23 cellular contexts compared by ENCODE assay signal in genomic region chr13:59960683-59961082, GRCh38.
A peak's percentile ranks its signal among the peaks of the same experiment; 100 is the strongest.
DNase-seq lines count a peak whose midpoint lies in the region; ATAC-seq and TF ChIP-seq lines count a peak whose summit lies in the region.
"Had no signal": no experiment of that assay in that cellular context is flagged by ENCODE, and none has a peak within 500 bp of the region (broad histone marks: within the 10 kb centered on the region; RNA-seq: fewer than 3 reads in every experiment).

No MANE protein-coding gene starts in this region.

- no peaks in the 10 kb centered on the region for H3K27me3 Mint-ChIP-seq in osteocyte (ENCODE audit: unreplicated experiment)
- H3K27me3 Mint-ChIP-seq in neural progenitor cell (ENCODE audit: insufficient read depth, low read depth): no peaks in the 10 kb centered on the region
- H3K27me3 Mint-ChIP-seq in CD14-positive monocyte (ENCODE audit: low read depth in 3 of 3): peaks cover 0 to 2% (median 0%) of the 10 kb centered on the region in 3 donors
- H3K27me3 Mint-ChIP-seq: CD4-positive, alpha-beta memory T cell had no signal

- CTCF ChIA-PET in SK-N-SH (lab: Yijun Ruan, JAX): interaction anchor here (0.9 to 1.7 kb wide), 2 partner anchors 10 to 13 kb away, joined by 3 to 7 read pairs; no protein-coding TSS in a partner anchor

- H3K4me2 ChIP-seq in SK-N-SH (peak overlapping the region; percentile 10; the same call in 1 of the 2 replicates), neural progenitor cell (no peak overlapping the region)
- H3K4me2 ChIP-seq: BLaER1, PC-9 had no signal

- H3K36me3 Mint-ChIP-seq in osteocyte (ENCODE audit: unreplicated experiment) (peaks cover 5% of the 10 kb centered on the region), neural progenitor cell (peaks cover 13% of the 10 kb centered on the region), CD14-positive monocyte (peaks cover 4 to 16% of the 10 kb centered on the region in 2 donors)
- H3K36me3 Mint-ChIP-seq: CD4-positive, alpha-beta memory T cell had no signal

- no peak for TF ChIP-seq CTCF in SK-N-SH (IDR thresholded peaks at IDR 0.05)
- no peak for TF ChIP-seq CTCF in osteocyte (IDR thresholded peaks at IDR 0.05)
- TF ChIP-seq CTCF in neural progenitor cell (IDR thresholded peaks at IDR 0.05): no peak
- TF ChIP-seq CTCF in CD14-positive monocyte (IDR thresholded peaks at IDR 0.05): no peak

- no peak for TF ChIP-seq EP300 in SK-N-SH (IDR thresholded peaks at IDR 0.05; ENCODE audit: borderline replicate concordance in 1 of 2, low read depth in 1 of 2, low read length in 1 of 2)

- H4K20me1 ChIP-seq in SK-N-SH (ENCODE audit: insufficient read depth): no peaks in the 10 kb centered on the region
- H4K20me1 ChIP-seq in neural progenitor cell (ENCODE audit: low read depth): no peaks in the 10 kb centered on the region
- H4K20me1 ChIP-seq: BLaER1 had no signal

- POLR2A ChIA-PET in SK-N-SH (lab: Yijun Ruan, JAX): no interaction called here

- H3K4me1 ChIP-seq in SK-N-SH (ENCODE audit: control insufficient read depth in 1 of 2, insufficient read depth in 2 of 2, low read depth in 1 of 2, low read length in 1 of 2) (peaks cover 0 to 8% of the 10 kb centered on the region in 2 experiments; a peak in 2 of 4 replicates), neural progenitor cell (no peaks in the 10 kb centered on the region)
- H3K4me1 ChIP-seq: BLaER1 had no signal

- H3K9ac ChIP-seq in SK-N-SH (no peak overlapping the region), neural progenitor cell (no peak overlapping the region)
- H3K9ac ChIP-seq: BLaER1 had no signal

- no peaks in the 10 kb centered on the region for H3K79me2 ChIP-seq in SK-N-SH (ENCODE audit: insufficient read depth)
- no peaks in the 10 kb centered on the region for H3K79me2 ChIP-seq in neural progenitor cell (ENCODE audit: low read depth)

- H3K9me3 Mint-ChIP-seq in osteocyte (ENCODE audit: unreplicated experiment) (no peaks in the 10 kb centered on the region), neural progenitor cell (no peaks in the 10 kb centered on the region), CD14-positive monocyte (peaks cover 3 to 10% (median 5%) of the 10 kb centered on the region in 7 donors)

- H3K9me3 ChIP-seq in SK-N-SH (no peaks in the 10 kb centered on the region), neural progenitor cell (ENCODE audit: low read depth) (no peaks in the 10 kb centered on the region)
- H3K9me3 ChIP-seq: BLaER1 had no signal

- H3K27ac ChIP-seq in SK-N-SH (ENCODE audit: low read depth in 2 of 2, low read length in 1 of 2) (peak overlapping the region in 1 of 2 experiments; percentile 47; a peak in 2 of 4 replicates), neural progenitor cell (no peak overlapping the region)
- H3K27ac ChIP-seq: BLaER1, PC-9 had no signal

- no peak overlapping the region for H3K4me3 ChIP-seq in SK-N-SH (ENCODE audit: low read depth in 2 of 2, low read length in 1 of 2)
- H3K4me3 ChIP-seq in neural progenitor cell: no peak overlapping the region
- H3K4me3 ChIP-seq: BLaER1, PC-9 had no signal

- no peaks in the 10 kb centered on the region for H3K9me2 ChIP-seq in SK-N-SH

- DNase-seq in GM03348 (ENCODE audit: low spot score) (peak; percentile 6), SK-N-SH (no peak), fibroblast of gingiva (ENCODE audit: low read depth) (peak; percentile 3), osteocyte (ENCODE audit: extremely low spot score, unreplicated experiment) (no peak), neural progenitor cell (ENCODE audit: low spot score) (no peak), CD14-positive monocyte (ENCODE audit: low spot score) (no peak)
- DNase-seq: ACHN; CD4-positive, alpha-beta memory T cell; DND-41; GOT3; KG1; NCI-H1105; NCI-H146; NCI-H2029; NCI-H2171 treated with DMSO at 0.1 percent for 48 hours; NCI-H446; NCI-H526; PC-9; RPMI8226; SHP77 had no signal

- H3K4me3 Mint-ChIP-seq in osteocyte (ENCODE audit: unreplicated experiment): no peak overlapping the region
- H3K4me3 Mint-ChIP-seq in neural progenitor cell: no peak overlapping the region
- H3K4me3 Mint-ChIP-seq in CD14-positive monocyte: no peak overlapping the region
- H3K4me3 Mint-ChIP-seq: CD4-positive, alpha-beta memory T cell had no signal

- intact Hi-C loops in CD14-positive monocyte (cut with micrococcal nuclease): no loop called here

- H3K27ac Mint-ChIP-seq in osteocyte (ENCODE audit: unreplicated experiment) (peak overlapping the region; percentile 56), neural progenitor cell (no peak overlapping the region), CD14-positive monocyte (no peak overlapping the region)
- H3K27ac Mint-ChIP-seq: CD4-positive, alpha-beta memory T cell had no signal

- H2AFZ ChIP-seq in SK-N-SH (ENCODE audit: low read depth): peak overlapping the region; percentile 66
- no peak overlapping the region for H2AFZ ChIP-seq in neural progenitor cell (replicated peaks)
- H2AFZ ChIP-seq: PC-9 had no signal

- peaks cover 6% of the 10 kb centered on the region for H3K4me1 Mint-ChIP-seq in osteocyte (ENCODE audit: unreplicated experiment)
- H3K4me1 Mint-ChIP-seq in neural progenitor cell: no peaks in the 10 kb centered on the region
- H3K4me1 Mint-ChIP-seq in CD14-positive monocyte: peaks cover 3% of the 10 kb centered on the region
- H3K4me1 Mint-ChIP-seq: CD4-positive, alpha-beta memory T cell had no signal

- WGBS in SK-N-SH (ENCODE audit: low lambda C conversion rate): 37% methylated on average over 2 of the region's 2 CpGs

- no peaks in the 10 kb centered on the region for H3F3A ChIP-seq in SK-N-SH (replicated peaks; ENCODE audit: insufficient read depth)
- H3F3A ChIP-seq in neural progenitor cell (ENCODE audit: low read depth): no peaks in the 10 kb centered on the region

- peaks cover 0 to 14% of the 10 kb centered on the region in 2 experiments for H3K36me3 ChIP-seq in SK-N-SH (replicated peaks in 1 of 2; ENCODE audit: control insufficient read depth in 1 of 2, insufficient read depth in 2 of 2, low read length in 1 of 2)
- H3K36me3 ChIP-seq in neural progenitor cell: no peaks in the 10 kb centered on the region

- H3K27me3 ChIP-seq in SK-N-SH (ENCODE audit: insufficient read depth) (no peaks in the 10 kb centered on the region), neural progenitor cell (no peaks in the 10 kb centered on the region)
- H3K27me3 ChIP-seq: BLaER1 had no signal

- ATAC-seq in GM21723 (IDR thresholded peaks at IDR 0.05; ENCODE audit: unreplicated experiment): no peak
- ATAC-seq: HCT116 had no signal

- TF ChIP-seq RAD21 in SK-N-SH (IDR thresholded peaks at IDR 0.05; ENCODE audit: low read length): no peak

TF ChIP-seq in SK-N-SH, 30 proteins besides CTCF, POLR2A, EP300 and RAD21:
- TF ChIP-seq YY1 (IDR thresholded peaks at IDR 0.05; ENCODE audit: low read depth) (no peak), FOSL2 (IDR thresholded peaks at IDR 0.05; ENCODE audit: borderline replicate concordance, low read depth) (0 out of 2 replicates have a peak, but pooled peaks have one; percentile 26)

Comparison
In these comparisons a context has a peak if more than half of its experiments do, and no peak if none do; other contexts are left out.
1. DNase-seq: peak in GM03348 (single experiment) and fibroblast of gingiva (single experiment); none in SK-N-SH (single experiment), osteocyte (single experiment), neural progenitor cell (single experiment) and CD14-positive monocyte (single experiment).